Comparison of ENCODE assay signal across 17 cellular contexts in the genomic region with DNA sequence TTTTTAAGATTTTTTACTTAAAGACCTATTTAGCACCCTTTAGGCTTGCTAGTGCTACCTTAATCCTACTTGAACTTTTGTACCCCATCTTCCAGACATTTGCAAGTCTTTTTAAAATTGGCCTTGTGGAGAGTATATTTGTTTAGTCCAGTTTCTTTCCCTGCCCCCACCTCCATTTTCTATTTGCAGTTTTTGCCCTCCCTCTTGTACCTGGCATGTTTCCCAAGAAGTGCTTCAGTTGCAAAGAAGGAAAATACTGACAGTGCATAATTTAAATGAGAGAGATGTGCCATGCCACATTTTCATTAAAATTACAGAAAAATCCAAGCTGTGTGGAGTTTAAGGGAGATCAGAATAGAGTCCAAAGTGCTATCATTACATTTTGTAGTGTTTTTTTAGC.
"Had no signal": no experiment of that assay in that cellular context is flagged by ENCODE, and none has a peak within 500 bp of the region (broad histone marks: within the 10 kb centered on the region; RNA-seq: fewer than 3 reads in every experiment).

No MANE protein-coding gene starts in this region.

- FAIRE-seq: bronchial epithelial cell, small intestine had no signal

- ATAC-seq: activated CD4-positive, CD25-positive, alpha-beta regulatory T cell treated with anti-CD3 and anti-CD28 coated beads, Interleukin-2, amount 50 U/mL, for 24 hours; left ventricle myocardium superior; natural killer cell treated with Interleukin-12 subunit alpha and Interleukin-12 subunit beta and Interleukin-15 and Interleukin-18, amount 100 ng/mL, for 72 hours; right cardiac atrium; stimulated activated naive CD8-positive, alpha-beta T cell treated with anti-CD3 and anti-CD28 coated beads, Interleukin-15, Interleukin-2, amounts not matched to agents 100 U/mL and 50 U/mL, for 24 hours had no signal

- H3K4me3 Mint-ChIP-seq: natural killer cell treated with Interleukin-12 subunit alpha and Interleukin-12 subunit beta and Interleukin-15 and Interleukin-18, amount 100 ng/mL, for 72 hours had no signal

- DNase-seq: activated CD4-positive, alpha-beta T cell treated with anti-CD3 and anti-CD28 coated beads, Interleukin-2, amount 50 U/mL, for 1 hour; activated naive CD4-positive, alpha-beta T cell; aorta; erythroblast; hippocampal formation; left ventricle myocardium superior; mesendoderm; nucleus accumbens; right cardiac atrium; small intestine; stimulated activated naive CD8-positive, alpha-beta T cell treated with anti-CD3 and anti-CD28 coated beads, Interleukin-15, Interleukin-2, amounts not matched to agents 100 U/mL and 50 U/mL, for 24 hours; T-helper 9 cell; trophoblast cell had no signal

- H3K27ac Mint-ChIP-seq: natural killer cell treated with Interleukin-12 subunit alpha and Interleukin-12 subunit beta and Interleukin-15 and Interleukin-18, amount 100 ng/mL, for 72 hours; progenitor cell of endocrine pancreas had no signal

- H3K27me3 Mint-ChIP-seq: natural killer cell treated with Interleukin-12 subunit alpha and Interleukin-12 subunit beta and Interleukin-15 and Interleukin-18, amount 100 ng/mL, for 72 hours; progenitor cell of endocrine pancreas had no signal
